Comparison of ENCODE assay signal across 11 cellular contexts in genomic region chr1:84164156-84164555, GRCh38. TPM values are rescaled to one million over a fixed set of nuclear protein-coding genes. Genes with fewer than 3 reads are reported as not detected.
DNase-seq lines count a peak whose midpoint lies in the region; ATAC-seq, FAIRE-seq and TF ChIP-seq lines count a peak whose summit lies in the region.
"Had no signal": no experiment of that assay in that cellular context is flagged by ENCODE, and none has a peak within 500 bp of the region (broad histone marks: within the 10 kb centered on the region; RNA-seq: fewer than 3 reads in every experiment).

No MANE protein-coding gene starts in this region.

- H3K9me3 ChIP-seq in astrocyte (ENCODE audit: insufficient read depth, low read depth, low read length): no peaks in the 10 kb centered on the region
- no peaks in the 10 kb centered on the region for H3K9me3 ChIP-seq in neural cell (ENCODE audit: low read length)
- H3K9me3 ChIP-seq: right lobe of liver had no signal

- DNase-seq in activated CD4-positive, alpha-beta T cell treated with anti-CD3 and anti-CD28 coated beads, Interleukin-2, amount 10 ng/mL, durations not matched to agents 7 days and 5 days: no peak
- DNase-seq in activated CD4-positive, alpha-beta T cell treated with anti-CD3 and anti-CD28 coated beads for 48 hours: no peak
- DNase-seq in NCI-H446 treated with DMSO at 0.1 percent for 48 hours (lab: John Stamatoyannopoulos, UW) (peak; percentile 70), astrocyte (ENCODE audit: low read depth) (no peak)
- DNase-seq in stimulated activated CD4-positive, alpha-beta T cell treated with anti-CD3 and anti-CD28 coated beads, Interleukin-4, amount 100 ng/mL, for 1 hour: no peak
- DNase-seq in activated T-helper 2 cell treated with anti-CD3 and anti-CD28 coated beads, Interferon-gamma antibody, Interleukin-2, Interleukin-4, amounts not matched to agents 10 μg/mL and 5 μg/mL and 100 μg/mL, durations not matched to agents 14 hours and 24 hours and 36 hours (ENCODE audit: low spot score): no peak
- DNase-seq: effector memory CD4-positive, alpha-beta T cell; right lobe of liver had no signal

- no peaks in the 10 kb centered on the region for H3K27me3 Mint-ChIP-seq in activated CD4-positive, alpha-beta T cell treated with anti-CD3 and anti-CD28 coated beads, Interleukin-2, amount 10 ng/mL, durations not matched to agents 7 days and 5 days
- H3K27me3 Mint-ChIP-seq in astrocyte (ENCODE audit: low read depth, unreplicated experiment): no peaks in the 10 kb centered on the region
- H3K27me3 Mint-ChIP-seq in activated T-helper 2 cell treated with anti-CD3 and anti-CD28 coated beads, Interferon-gamma antibody, Interleukin-2, Interleukin-4, amounts not matched to agents 10 μg/mL and 5 μg/mL and 100 μg/mL, durations not matched to agents 14 hours and 24 hours and 36 hours (ENCODE audit: low read depth): no peaks in the 10 kb centered on the region

- H3K36me3 ChIP-seq in astrocyte (ENCODE audit: insufficient read depth, low read length) (no peaks in the 10 kb centered on the region), neural cell (ENCODE audit: insufficient read depth, low read length) (no peaks in the 10 kb centered on the region)
- H3K36me3 ChIP-seq: right lobe of liver had no signal

- peaks cover 3% of the 10 kb centered on the region for H3K9me3 Mint-ChIP-seq in activated CD4-positive, alpha-beta T cell treated with anti-CD3 and anti-CD28 coated beads, Interleukin-2, amount 10 ng/mL, durations not matched to agents 7 days and 5 days
- H3K9me3 Mint-ChIP-seq in astrocyte (ENCODE audit: unreplicated experiment): no peaks in the 10 kb centered on the region
- no peaks in the 10 kb centered on the region for H3K9me3 Mint-ChIP-seq in activated T-helper 2 cell treated with anti-CD3 and anti-CD28 coated beads, Interferon-gamma antibody, Interleukin-2, Interleukin-4, amounts not matched to agents 10 μg/mL and 5 μg/mL and 100 μg/mL, durations not matched to agents 14 hours and 24 hours and 36 hours

- CTCF ChIA-PET in activated CD4-positive, alpha-beta T cell treated with anti-CD3 and anti-CD28 coated beads, Interleukin-2, amount 10 ng/mL, durations not matched to agents 7 days and 5 days (lab: Charles Lee): interaction anchor here (1.2 to 1.5 kb wide), 2 partner anchors 10 to 11 kb away, joined by 3 to 5 read pairs; no protein-coding TSS in a partner anchor

- H3K9ac ChIP-seq in astrocyte (ENCODE audit: low read length) (peak overlapping the region; percentile 61), neural cell (ENCODE audit: low read length) (peak overlapping the region; percentile 78)

- no peak for FAIRE-seq in astrocyte (lab: Jason Lieb, UNC)
- FAIRE-seq: K562 had no signal

- TF ChIP-seq CTCF in astrocyte (IDR thresholded peaks at IDR 0.05; ENCODE audit: insufficient read depth, low read depth, low read length) (no peak), neural cell (IDR thresholded peaks at IDR 0.05; ENCODE audit: poor library complexity, severe bottlenecking) (no peak)

- H3K4me3 Mint-ChIP-seq in activated CD4-positive, alpha-beta T cell treated with anti-CD3 and anti-CD28 coated beads, Interleukin-2, amount 10 ng/mL, durations not matched to agents 7 days and 5 days: peak overlapping the region; percentile 15
- no peak overlapping the region for H3K4me3 Mint-ChIP-seq in astrocyte (ENCODE audit: unreplicated experiment)
- no peak overlapping the region for H3K4me3 Mint-ChIP-seq in activated T-helper 2 cell treated with anti-CD3 and anti-CD28 coated beads, Interferon-gamma antibody, Interleukin-2, Interleukin-4, amounts not matched to agents 10 μg/mL and 5 μg/mL and 100 μg/mL, durations not matched to agents 14 hours and 24 hours and 36 hours (ENCODE audit: low read depth)

- H2AFZ ChIP-seq in astrocyte (ENCODE audit: low read depth, low read length) (peak overlapping the region; percentile 50), neural cell (ENCODE audit: low read depth, low read length) (peak overlapping the region; percentile 17)

- intact Hi-C loops in activated T-helper 2 cell treated with anti-CD3 and anti-CD28 coated beads, Interferon-gamma antibody, Interleukin-2, Interleukin-4, amounts not matched to agents 10 μg/mL and 5 μg/mL and 100 μg/mL, durations not matched to agents 14 hours and 24 hours and 36 hours (cut with micrococcal nuclease): no loop called here

- no peaks in the 10 kb centered on the region for H3K9me2 ChIP-seq in neural cell (ENCODE audit: insufficient read depth, low read length)

- peaks cover 64% of the 10 kb centered on the region for H3K4me1 Mint-ChIP-seq in activated CD4-positive, alpha-beta T cell treated with anti-CD3 and anti-CD28 coated beads, Interleukin-2, amount 10 ng/mL, durations not matched to agents 7 days and 5 days
- peaks cover 3% of the 10 kb centered on the region for H3K4me1 Mint-ChIP-seq in astrocyte (ENCODE audit: low read depth, unreplicated experiment)
- H3K4me1 Mint-ChIP-seq in activated T-helper 2 cell treated with anti-CD3 and anti-CD28 coated beads, Interferon-gamma antibody, Interleukin-2, Interleukin-4, amounts not matched to agents 10 μg/mL and 5 μg/mL and 100 μg/mL, durations not matched to agents 14 hours and 24 hours and 36 hours (ENCODE audit: low read depth): peaks cover 48% of the 10 kb centered on the region

- peaks cover 31% of the 10 kb centered on the region for H3K36me3 Mint-ChIP-seq in activated CD4-positive, alpha-beta T cell treated with anti-CD3 and anti-CD28 coated beads, Interleukin-2, amount 10 ng/mL, durations not matched to agents 7 days and 5 days (ENCODE audit: low read depth)
- no peaks in the 10 kb centered on the region for H3K36me3 Mint-ChIP-seq in astrocyte (ENCODE audit: low read depth, unreplicated experiment)
- H3K36me3 Mint-ChIP-seq in activated T-helper 2 cell treated with anti-CD3 and anti-CD28 coated beads, Interferon-gamma antibody, Interleukin-2, Interleukin-4, amounts not matched to agents 10 μg/mL and 5 μg/mL and 100 μg/mL, durations not matched to agents 14 hours and 24 hours and 36 hours (ENCODE audit: low read depth): peaks cover 10% of the 10 kb centered on the region

- no peaks in the 10 kb centered on the region for H4K20me1 ChIP-seq in astrocyte (ENCODE audit: insufficient read depth, low read length)
- H4K20me1 ChIP-seq in neural cell (ENCODE audit: insufficient read depth): no peaks in the 10 kb centered on the region

- H3K27ac ChIP-seq in astrocyte (ENCODE audit: low read depth, low read length) (no peak overlapping the region), neural cell (ENCODE audit: low read length) (peak overlapping the region; percentile 97)
- H3K27ac ChIP-seq: right lobe of liver had no signal

- H3K79me2 ChIP-seq in astrocyte (ENCODE audit: insufficient read depth, low read length) (no peaks in the 10 kb centered on the region), neural cell (replicated peaks; ENCODE audit: insufficient read depth, low read length) (peaks cover 86% of the 10 kb centered on the region)

- H3F3A ChIP-seq in neural cell (ENCODE audit: insufficient read depth, low read length, poor library complexity, severe bottlenecking): peaks cover 9% of the 10 kb centered on the region

- H3K4me2 ChIP-seq in astrocyte (ENCODE audit: low read length): peak overlapping the region; percentile 82
- H3K4me2 ChIP-seq in neural cell (ENCODE audit: low read length): peak overlapping the region; percentile 87

- peak; percentile 34 for TF ChIP-seq RAD21 in neural cell (conservative IDR thresholded peaks at IDR 0.05)

- H3K4me1 ChIP-seq in astrocyte (ENCODE audit: insufficient read depth, low read length): no peaks in the 10 kb centered on the region
- H3K4me1 ChIP-seq: right lobe of liver had no signal

- no peak for ATAC-seq in HG02678 (IDR thresholded peaks at IDR 0.05; ENCODE audit: unreplicated experiment)
- ATAC-seq: K562, right lobe of liver had no signal

- H3K27ac Mint-ChIP-seq in activated CD4-positive, alpha-beta T cell treated with anti-CD3 and anti-CD28 coated beads, Interleukin-2, amount 10 ng/mL, durations not matched to agents 7 days and 5 days: peak overlapping the region; percentile 39
- no peak overlapping the region for H3K27ac Mint-ChIP-seq in astrocyte (ENCODE audit: unreplicated experiment)
- H3K27ac Mint-ChIP-seq in activated T-helper 2 cell treated with anti-CD3 and anti-CD28 coated beads, Interferon-gamma antibody, Interleukin-2, Interleukin-4, amounts not matched to agents 10 μg/mL and 5 μg/mL and 100 μg/mL, durations not matched to agents 14 hours and 24 hours and 36 hours: no peak overlapping the region

- peak; percentile 66 for TF ChIP-seq EP300 in neural cell (conservative IDR thresholded peaks at IDR 0.05; ENCODE audit: poor library complexity, severe bottlenecking)

- POLR2A ChIA-PET in activated CD4-positive, alpha-beta T cell treated with anti-CD3 and anti-CD28 coated beads, Interleukin-2, amount 10 ng/mL, durations not matched to agents 7 days and 5 days (lab: Charles Lee): interaction anchor here (1.2 kb wide), 1 partner anchor 20 kb away, joined by 4 read pairs; the partner anchor contains the start of gene PRKACB

- H3K4me3 ChIP-seq in astrocyte (ENCODE audit: insufficient read depth, low read depth, low read length) (peak overlapping the region; percentile 45), neural cell (ENCODE audit: low read length) (peak overlapping the region; percentile 71)
- H3K4me3 ChIP-seq: K562, right lobe of liver had no signal

- no peaks in the 10 kb centered on the region for H3K27me3 ChIP-seq in astrocyte (ENCODE audit: insufficient read depth, low read length)
- H3K27me3 ChIP-seq in neural cell (ENCODE audit: insufficient read depth, low read depth, low read length): no peaks in the 10 kb centered on the region
- H3K27me3 ChIP-seq: right lobe of liver had no signal

RNA-seq across cellular contexts. Expression of gene PRKACB, which starts 20.1 kb away (rescaled TPM):
- total RNA-seq in activated CD4-positive, alpha-beta T cell treated with anti-CD3 and anti-CD28 coated beads, Interleukin-2, amount 10 ng/mL, durations not matched to agents 7 days and 5 days: 100 to 1,000 TPM; 108 to 119 TPM
- total RNA-seq in astrocyte: 60.7 and 64.9 TPM in 2 replicates
- 891 and 979 TPM in 2 replicates for polyA plus RNA-seq in neural cell
- polyA minus RNA-seq in neural cell: 1,414 and 1,711 TPM in 2 replicates
- total RNA-seq in activated T-helper 2 cell treated with anti-CD3 and anti-CD28 coated beads, Interferon-gamma antibody, Interleukin-2, Interleukin-4, amounts not matched to agents 10 μg/mL and 5 μg/mL and 100 μg/mL, durations not matched to agents 14 hours and 24 hours and 36 hours: 16.4 and 20.9 TPM in 2 replicates
